Comparison of ENCODE assay signal across 16 cellular contexts in the genomic region with DNA sequence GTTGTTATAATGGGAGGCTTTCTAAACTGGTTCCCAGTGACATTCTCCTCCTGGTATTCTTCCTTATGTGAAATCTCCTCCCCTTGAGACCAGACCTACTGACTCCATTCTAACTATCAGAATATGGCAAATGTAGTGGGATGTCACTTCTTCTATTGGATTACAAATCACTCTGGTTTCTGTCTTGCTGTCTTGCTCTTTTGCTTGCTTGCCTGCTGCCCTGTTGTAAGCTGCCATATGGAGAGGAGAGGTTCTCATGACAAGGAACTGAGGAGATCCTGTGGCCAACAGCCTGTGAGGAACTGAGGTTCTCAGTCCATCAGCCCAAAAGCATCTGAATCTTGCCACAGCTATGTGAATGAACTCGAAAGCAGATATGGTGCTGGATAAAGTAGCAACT. TPM values are rescaled to one million over a fixed set of nuclear protein-coding genes. Genes with fewer than 3 reads are reported as not detected.
DNase-seq lines count a peak whose midpoint lies in the region; ATAC-seq and TF ChIP-seq lines count a peak whose summit lies in the region.
"Had no signal": no experiment of that assay in that cellular context is flagged by ENCODE, and none has a peak within 500 bp of the region (broad histone marks: within the 10 kb centered on the region; RNA-seq: fewer than 3 reads in every experiment).

No MANE protein-coding gene starts in this region.

- POLR2A ChIA-PET in naive thymus-derived CD8-positive, alpha-beta T cell (lab: Charles Lee) = interaction anchor here (0.6 to 2.5 kb wide), 3 partner anchors 8 to 16 kb away, joined by 3 to 9 read pairs (median 9); no protein-coding TSS in a partner anchor

- CTCF ChIA-PET in Calu3 (lab: Charles Lee) = interaction anchor here (0.5 kb wide), 1 partner anchor 251 kb away, joined by 4 read pairs; no protein-coding TSS in a partner anchor

- no peak for ATAC-seq in naive thymus-derived CD8-positive, alpha-beta T cell
- ATAC-seq: GM12878 had no signal

- intact Hi-C loops in Calu3 (cut with micrococcal nuclease; ENCODE audit: unreplicated experiment) = loop anchor here (1.0 kb wide), 1 partner anchor 280 kb away; no protein-coding TSS in a partner anchor

- no peak for TF ChIP-seq CTCF in Calu3 (IDR thresholded peaks at IDR 0.05; ENCODE audit: unreplicated experiment)

- DNase-seq in DMS 273 treated with DMSO at 0.1 percent for 48 hours (lab: John Stamatoyannopoulos, UW) (peak; percentile 86), NCI-H2171 treated with DMSO at 0.1 percent for 48 hours (lab: John Stamatoyannopoulos, UW) (peak; percentile 87), cerebellar cortex (ENCODE audit: low spot score) (peak; percentile 11), Ammon's horn (ENCODE audit: low spot score) (no peak), NCI-H510A (lab: John Stamatoyannopoulos, UW) (no peak), NCI-H1436 (lab: John Stamatoyannopoulos, UW) (no peak), Calu3 (no peak)
- no peak for DNase-seq in naive thymus-derived CD8-positive, alpha-beta T cell
- DNase-seq: DMS153, NCI-H1105 treated with DMSO at 0.1 percent for 48 hours, NCI-H1930, NCI-H774, Right ventricle myocardium superior, SK-N-SH had no signal

- BruUV-seq in Calu3 (replicated peaks; lab: Mats Ljungman, UMichigan) = no TSS peak

- peak overlapping the region in 7 of 10 donors; percentile 1 to 98 (median 32) for H3K27ac Mint-ChIP-seq in naive thymus-derived CD8-positive, alpha-beta T cell
- H3K27ac Mint-ChIP-seq in Calu3 (ENCODE audit: unreplicated experiment) = no peak overlapping the region

- H3K27me3 Mint-ChIP-seq in naive thymus-derived CD8-positive, alpha-beta T cell = peaks cover 0 to 32% (median 0%) of the 10 kb centered on the region in 5 donors
- peaks cover 20% of the 10 kb centered on the region for H3K27me3 Mint-ChIP-seq in Calu3 (ENCODE audit: unreplicated experiment)

- peaks cover 45 to 81% (median 79%) of the 10 kb centered on the region in 4 donors for H3K4me1 Mint-ChIP-seq in naive thymus-derived CD8-positive, alpha-beta T cell
- H3K4me1 Mint-ChIP-seq in Calu3 (ENCODE audit: low read depth, unreplicated experiment) = peaks cover 15% of the 10 kb centered on the region

- H3K36me3 Mint-ChIP-seq in naive thymus-derived CD8-positive, alpha-beta T cell = no peaks in the 10 kb centered on the region
- H3K36me3 Mint-ChIP-seq in Calu3 (ENCODE audit: insufficient read depth, unreplicated experiment) = peaks cover 2% of the 10 kb centered on the region

- peaks cover 0 to 2% (median 0%) of the 10 kb centered on the region in 9 donors for H3K9me3 Mint-ChIP-seq in naive thymus-derived CD8-positive, alpha-beta T cell
- no peaks in the 10 kb centered on the region for H3K9me3 Mint-ChIP-seq in Calu3 (ENCODE audit: low read depth, unreplicated experiment)

- no peak overlapping the region for H3K4me3 Mint-ChIP-seq in naive thymus-derived CD8-positive, alpha-beta T cell
- no peak overlapping the region for H3K4me3 Mint-ChIP-seq in Calu3 (ENCODE audit: low read depth, unreplicated experiment)

RNA-seq across cellular contexts. Expression of a gene that starts 4.7 kb away (rescaled TPM):
- 10 to 100 TPM; 42.9 to 46.6 TPM for total RNA-seq in naive thymus-derived CD8-positive, alpha-beta T cell
- polyA plus RNA-seq in naive thymus-derived CD8-positive, alpha-beta T cell = 10 to 100 TPM; 11.1 to 18.2 (median 13.7) TPM
- total RNA-seq in Calu3 (2022) = 11.1 and 15.0 TPM in 2 replicates
- total RNA-seq: OCI-LY7 had no signal

Comparison
In these comparisons a context has a peak if more than half of its experiments do, and no peak if none do; other contexts are left out.
1. DNase-seq: peak in DMS 273 treated with DMSO at 0.1 percent for 48 hours (single experiment), NCI-H2171 treated with DMSO at 0.1 percent for 48 hours (single experiment) and cerebellar cortex (single experiment); none in naive thymus-derived CD8-positive, alpha-beta T cell (0 of 10), Ammon's horn (single experiment), NCI-H510A (single experiment), NCI-H1436 (single experiment) and Calu3 (single experiment).